8 cellular contexts compared by ENCODE assay signal in the genomic region with DNA sequence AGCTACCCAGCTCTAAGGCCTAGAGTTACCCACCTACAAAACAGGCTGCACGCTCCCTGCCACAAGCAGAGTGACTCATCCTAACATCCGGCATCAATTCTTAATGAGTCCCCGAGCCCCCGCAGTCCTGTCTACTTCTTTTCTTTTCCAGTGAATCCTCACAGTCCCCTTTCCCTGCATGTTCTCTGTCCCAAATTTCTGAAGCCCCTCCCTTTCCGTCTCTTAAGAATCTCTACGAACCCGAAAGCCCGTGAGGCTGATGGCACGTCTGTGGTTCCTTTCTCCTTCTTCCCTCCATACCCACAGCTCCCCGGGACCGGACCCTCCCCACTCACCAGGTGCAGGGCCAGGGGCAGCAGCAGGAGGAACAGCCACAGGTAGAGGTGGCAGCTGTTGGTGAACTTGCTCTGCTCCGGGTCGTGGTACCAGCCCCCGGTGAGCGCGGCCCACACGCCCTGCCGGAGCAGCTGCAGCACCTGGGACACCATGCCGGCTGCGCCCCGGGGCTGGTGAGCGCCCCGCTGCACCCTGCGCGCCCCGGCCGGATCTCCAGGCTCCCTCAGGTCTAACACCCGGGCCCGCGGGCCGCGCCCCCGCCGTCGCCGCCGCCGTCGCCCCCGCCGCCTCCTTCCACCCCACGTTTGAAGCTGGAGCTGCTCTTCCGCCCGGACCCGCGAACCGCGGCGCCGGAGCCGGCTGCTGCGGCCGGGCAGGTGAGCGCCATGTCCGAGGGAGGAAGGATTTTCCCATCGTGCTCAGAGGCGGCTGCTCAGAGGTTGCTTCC. TPM values are rescaled to one million over a fixed set of nuclear protein-coding genes. Genes with fewer than 3 reads are reported as not detected.
DNase-seq lines count a peak whose midpoint lies in the region; ATAC-seq, FAIRE-seq and TF ChIP-seq lines count a peak whose summit lies in the region.

Gene PCNX2, minus strand, starts transcription at position 735 of the 784 bp plus-strand sequence. Its CDS starts 247 bp downstream, at position 488.

- no peaks in the 10 kb centered on the region for H3K9me3 ChIP-seq in K562 (replicated peaks; ENCODE audit: control insufficient read depth, insufficient read depth, low read depth, low read length)
- no peaks in the 10 kb centered on the region for H3K9me3 ChIP-seq in smooth muscle cell (replicated peaks; ENCODE audit: low read depth)

- ATAC-seq in HG02610 (IDR thresholded peaks at IDR 0.05; ENCODE audit: unreplicated experiment) (peak; percentile 93), K562 (peak; percentile 86)

- no peak for TF ChIP-seq RAD21 in K562 (CRISPR knock-in tag; conservative IDR thresholded peaks at IDR 0.05 in 1 of 2, IDR thresholded peaks at IDR 0.05 in 1 of 2)

- POLR2A ChIA-PET in K562 (lab: Yijun Ruan, JAX): no interaction called here

- H3K79me2 ChIP-seq in K562 (ENCODE audit: control insufficient read depth, insufficient read depth, low read length) (no peaks in the 10 kb centered on the region), smooth muscle cell (ENCODE audit: low read depth) (peaks cover 21% of the 10 kb centered on the region)

- peaks cover 3 to 11% of the 10 kb centered on the region in 2 experiments; a peak in 3 of 5 replicates for H3K27me3 ChIP-seq in K562 (ENCODE audit: control insufficient read depth in 2 of 2, insufficient read depth in 2 of 2, low read length in 2 of 2)
- no peaks in the 10 kb centered on the region for H3K27me3 ChIP-seq in smooth muscle cell (ENCODE audit: low read depth)

- peaks cover 24% of the 10 kb centered on the region for H3K4me1 Mint-ChIP-seq in T-helper 2 cell treated with Interferon-gamma antibody and Interleukin-4, amounts not matched to agents 5 μg/mL and 100 μg/mL, for 36 hours (ENCODE audit: low read depth)

- H3K9ac ChIP-seq in K562 (ENCODE audit: insufficient read depth in 1 of 2, low read depth in 2 of 2, low read length in 2 of 2): 0 out of 4 replicates have a peak within 1 kb of the TSS, but pooled peaks of 1 of the 2 experiments have one; percentile 55
- peak within 1 kb of the TSS; percentile 67 for H3K9ac ChIP-seq in smooth muscle cell (ENCODE audit: low read depth)

- peak within 1 kb of the TSS; percentile 26 for H3K4me3 ChIP-seq in K562
- peak within 1 kb of the TSS; percentile 81 for H3K4me3 ChIP-seq in smooth muscle cell

- peaks cover 0 to 6% of the 10 kb centered on the region in 2 experiments; a peak in 1 of 5 replicates for H3K4me1 ChIP-seq in K562 (replicated peaks in 1 of 2; ENCODE audit: control insufficient read depth in 2 of 2, insufficient read depth in 2 of 2, low read length in 2 of 2)
- H3K4me1 ChIP-seq in smooth muscle cell (ENCODE audit: low read depth): peaks cover 4% of the 10 kb centered on the region

- peak within 1 kb of the TSS; percentile 88 for H3K4me3 Mint-ChIP-seq in T-helper 2 cell treated with Interferon-gamma antibody and Interleukin-4, amounts not matched to agents 5 μg/mL and 100 μg/mL, for 36 hours

- TF ChIP-seq CTCF in GM13976 (IDR thresholded peaks at IDR 0.05; ENCODE audit: borderline replicate concordance, control extremely low read depth, extremely low read depth, insufficient read depth, missing control alignments): no peak
- no peak for TF ChIP-seq CTCF in K562 (IDR thresholded peaks at IDR 0.05 in 2 of 3, conservative IDR thresholded peaks at IDR 0.05 in 1 of 3; ENCODE audit: insufficient read depth in 2 of 3, low read depth in 1 of 3, low read length in 3 of 3)
- TF ChIP-seq CTCF in smooth muscle cell (IDR thresholded peaks at IDR 0.05; ENCODE audit: borderline replicate concordance, insufficient read depth, poor library complexity, severe bottlenecking): no peak

- TF ChIP-seq POLR2A in K562 (conservative IDR thresholded peaks at IDR 0.05): no peak

- no peak for FAIRE-seq in K562 (lab: Jason Lieb, UNC)

- peak within 1 kb of the TSS; percentile 41; the same call in 1 of the 2 replicates for H3K4me2 ChIP-seq in K562 (ENCODE audit: insufficient read depth, low read length)
- peak within 1 kb of the TSS; percentile 96 for H3K4me2 ChIP-seq in smooth muscle cell

- no peaks in the 10 kb centered on the region for H3K27me3 Mint-ChIP-seq in T-helper 2 cell treated with Interferon-gamma antibody and Interleukin-4, amounts not matched to agents 5 μg/mL and 100 μg/mL, for 36 hours (ENCODE audit: low read depth)

- H3K36me3 ChIP-seq in K562 (ENCODE audit: control insufficient read depth, insufficient read depth, low read length): no peaks in the 10 kb centered on the region
- no peaks in the 10 kb centered on the region for H3K36me3 ChIP-seq in smooth muscle cell (ENCODE audit: low read depth)

- CTCF ChIA-PET in K562 (lab: Yijun Ruan, JAX; ENCODE audit: low intra/inter-chr PET ratio): interaction anchor here (0.5 kb wide), 1 partner anchor 816 kb away, joined by 3 read pairs; no protein-coding TSS in a partner anchor

- peak within 1 kb of the TSS; percentile 77 for H3K27ac Mint-ChIP-seq in T-helper 2 cell treated with Interferon-gamma antibody and Interleukin-4, amounts not matched to agents 5 μg/mL and 100 μg/mL, for 36 hours

- H2AFZ ChIP-seq in K562 (ENCODE audit: low read depth, low read length) (no peak within 1 kb of the TSS), smooth muscle cell (ENCODE audit: low read depth) (peak within 1 kb of the TSS; percentile 95)

- no peaks in the 10 kb centered on the region for H4K20me1 ChIP-seq in K562 (replicated peaks; ENCODE audit: control insufficient read depth, insufficient read depth, low read length)
- no peaks in the 10 kb centered on the region for H4K20me1 ChIP-seq in smooth muscle cell (ENCODE audit: low read depth)

- H3K27ac ChIP-seq in K562 (ENCODE audit: extremely low read depth, low read depth, low read length) (no peak within 1 kb of the TSS), smooth muscle cell (ENCODE audit: low read depth) (peak within 1 kb of the TSS; percentile 87)

- intact Hi-C loops in K562 (cut with micrococcal nuclease): no loop called here

- in situ Hi-C loops in GM13976 (cut with MboI; ENCODE audit: low sequenced_read_pairs, unreplicated experiment) (no loop called here), K562 (cut with MboI) (no loop called here)

- H3K9me3 Mint-ChIP-seq in T-helper 2 cell treated with Interferon-gamma antibody and Interleukin-4, amounts not matched to agents 5 μg/mL and 100 μg/mL, for 36 hours: no peaks in the 10 kb centered on the region

- 4% methylated on average over 35 of the region's 57 CpGs for WGBS in K562 (ENCODE audit: insufficient coverage, low coverage, missing lambda C conversion rate)
- under 1% methylated on average over 47 of the region's 57 CpGs for WGBS in smooth muscle cell (ENCODE audit: low lambda C conversion rate)

- peaks cover 6% of the 10 kb centered on the region for H3F3A ChIP-seq in smooth muscle cell (ENCODE audit: low read depth)

- DNase-seq in GM13976 (ENCODE audit: low spot score) (peak; percentile 86), NCI-H1092 treated with DMSO at 0.1 percent for 48 hours (lab: John Stamatoyannopoulos, UW) (peak; percentile 74), K562 (ENCODE audit: extremely low read depth in 1 of 4, low spot score in 3 of 4) (peak in 3 of 4 experiments; percentile 20 to 33 (median 22)), iPS-NIHi11 (ENCODE audit: low spot score) (peak; percentile 92), smooth muscle cell (lab: John Stamatoyannopoulos, UW; ENCODE audit: unreplicated experiment) (no peak), OCI-M2 (lab: John Stamatoyannopoulos, UW; ENCODE audit: unreplicated experiment) (no peak)
- DNase-seq in T-helper 2 cell treated with Interferon-gamma antibody and Interleukin-4, amounts not matched to agents 5 μg/mL and 100 μg/mL, for 36 hours (ENCODE audit: low spot score): peak; percentile 58

- no peaks in the 10 kb centered on the region for H3K9me1 ChIP-seq in K562 (ENCODE audit: control insufficient read depth, insufficient read depth, low read length)

- H3K36me3 Mint-ChIP-seq in T-helper 2 cell treated with Interferon-gamma antibody and Interleukin-4, amounts not matched to agents 5 μg/mL and 100 μg/mL, for 36 hours (ENCODE audit: low read depth): peaks cover 2% of the 10 kb centered on the region

- no TSS peak for BruUV-seq in K562 (replicated peaks; lab: Mats Ljungman, UMichigan)

- no peak for TF ChIP-seq EP300 in K562 (IDR thresholded peaks at IDR 0.05; ENCODE audit: low read length)

TF ChIP-seq in K562, 482 proteins besides CTCF, POLR2A, EP300 and RAD21 (continues in another document):
- TF ChIP-seq ZNF639 (CRISPR knock-in tag; conservative IDR thresholded peaks at IDR 0.05 in 1 of 2, IDR thresholded peaks at IDR 0.05 in 1 of 2) (no peak), DACH1 (IDR thresholded peaks at IDR 0.05; ENCODE audit: partially characterized antibody) (no peak), BACH1 (tag; IDR thresholded peaks at IDR 0.05) (no peak)

RNA-seq across cellular contexts. Expression of gene PCNX2, which starts in this region (rescaled TPM):
- not detected in 2 replicates for total RNA-seq in K562 (2011; cell fraction: chromatin; rRNA removed; ENCODE audit: low replicate concordance)
- total RNA-seq in K562 (2011; cell fraction: nucleolus; rRNA removed): not detected in 2 replicates
- total RNA-seq in K562 (2011; cell fraction: nucleoplasm; rRNA removed): not detected in 2 replicates
- total RNA-seq in K562 (2014; rRNA removed) (not detected in 2 replicates), K562 (2014; rRNA removed; fragmentation: Illumina TruSeq; extraction: Trizol) (not detected in 2 replicates), K562 (2015; rRNA removed; fragmentation: Illumina TruSeq; extraction: Trizol) (0.33 TPM in 1 of 2 replicates, not detected in the other), K562 (2021) (0.07 and 0.31 TPM in 2 replicates), smooth muscle cell (12.5 and 18.2 TPM in 2 replicates)
- polyA plus RNA-seq in K562 (2011; rRNA removed) (not detected in 2 replicates), K562 (2014; fragmentation: Illumina TruSeq; extraction: Trizol) (not detected in 2 replicates), K562 (2014; fragmentation: Nextera tagmentation; extraction: Ambion mirVana) (not detected), K562 (2014; rRNA removed) (not detected in 2 replicates), smooth muscle cell (4.7 and 8.1 TPM in 2 replicates)
- polyA plus RNA-seq in K562 (2011; cell fraction: cytosol; rRNA removed): 0.04 TPM in 1 of 2 replicates, not detected in the other
- polyA plus RNA-seq in K562 (2011; cell fraction: nucleus; rRNA removed): 0.03 TPM in 1 of 2 replicates, not detected in the other
- polyA plus RNA-seq in K562 (2012): 0.04 and 0.25 TPM in 2 replicates
- polyA minus RNA-seq in K562 (2011; rRNA and poly(A)+ RNA removed): 0.06 TPM in 1 of 2 replicates, not detected in the other
- polyA minus RNA-seq in K562 (2011; cell fraction: cytosol; rRNA and poly(A)+ RNA removed): 0.48 and 0.64 TPM in 2 replicates
- not detected in 2 replicates for polyA minus RNA-seq in K562 (2011; cell fraction: nucleus; rRNA and poly(A)+ RNA removed)

Comparison
In these comparisons a context has a peak if more than half of its experiments do, and no peak if none do; other contexts are left out.
1. RNA of gene PCNX2 (total RNA-seq): 12.5 to 18.2 TPM in smooth muscle cell; 0.07 to 0.33 TPM in K562; every median in the first group is over 10 times any median in the second.
2. Peak in DNase-seq, ATAC-seq, H3K4me3 ChIP-seq and H3K4me2 ChIP-seq in K562; RNA of the gene not detected or under 1 TPM.
3. DNase-seq: peak in GM13976 (single experiment), NCI-H1092 treated with DMSO at 0.1 percent for 48 hours (single experiment), T-helper 2 cell treated with Interferon-gamma antibody and Interleukin-4, amounts not matched to agents 5 μg/mL and 100 μg/mL, for 36 hours (single experiment) and iPS-NIHi11 (single experiment); none in smooth muscle cell (single experiment) and OCI-M2 (single experiment).